ENCODE assay signal across 23 cellular contexts in genomic region chr12:93080452-93080851, GRCh38.
DNase-seq lines count a peak whose midpoint lies in the region; FAIRE-seq and TF ChIP-seq lines count a peak whose summit lies in the region.
"Had no signal": no experiment of that assay in that cellular context is flagged by ENCODE, and none has a peak within 500 bp of the region (broad histone marks: within the 10 kb centered on the region; RNA-seq: fewer than 3 reads in every experiment).

No MANE protein-coding gene starts in this region.

- H3K27me3 ChIP-seq in cardiac muscle cell: no peaks in the 10 kb centered on the region
- no peaks in the 10 kb centered on the region for H3K27me3 ChIP-seq in right atrium auricular region
- H3K27me3 ChIP-seq in H1 (replicated peaks in 1 of 4; ENCODE audit: control insufficient read depth in 3 of 4, extremely low read depth in 1 of 4, insufficient read depth in 3 of 4, low read length in 3 of 4): no peaks in the 10 kb centered on the region; a peak in 1 of 7 replicates
- no peaks in the 10 kb centered on the region for H3K27me3 ChIP-seq in mesendoderm (ENCODE audit: insufficient read depth, low read length, poor library complexity)
- H3K27me3 ChIP-seq in effector memory CD4-positive, alpha-beta T cell (replicated peaks; ENCODE audit: control insufficient read depth, insufficient read depth, low read length, poor library complexity, severe bottlenecking): no peaks in the 10 kb centered on the region

- H3K79me1 ChIP-seq in H1 (ENCODE audit: low read depth, low read length) (no peaks in the 10 kb centered on the region), mesendoderm (ENCODE audit: low read length) (no peaks in the 10 kb centered on the region)

- H3K23me2 ChIP-seq in H1 (ENCODE audit: low read depth, low read length): no peaks in the 10 kb centered on the region; the same call in 1 of the 2 replicates

- no peaks in the 10 kb centered on the region for H3K9me3 ChIP-seq in cardiac muscle cell (ENCODE audit: low read depth)
- H3K9me3 ChIP-seq in right atrium auricular region: no peaks in the 10 kb centered on the region
- H3K9me3 ChIP-seq in H1 (ENCODE audit: insufficient read depth in 2 of 2, low read depth in 1 of 2, low read length in 1 of 2): 0 out of 4 replicates have a peak, but pooled peaks cover 0 to 4% of the 10 kb centered on the region in 2 experiments
- H3K9me3 ChIP-seq in effector memory CD4-positive, alpha-beta T cell (ENCODE audit: control insufficient read depth, low read length): no peaks in the 10 kb centered on the region

- no peaks in the 10 kb centered on the region for H3K27me3 Mint-ChIP-seq in type B pancreatic cell
- H3K27me3 Mint-ChIP-seq: activated naive CD8-positive, alpha-beta T cell treated with anti-CD3 and anti-CD28 coated beads, Interleukin-2, amount 10 ng/mL, durations not matched to agents 7 days and 5 days; IgD-negative memory B cell had no signal

- peaks cover 16% of the 10 kb centered on the region for H3K4me1 Mint-ChIP-seq in type B pancreatic cell (ENCODE audit: unreplicated experiment)
- H3K4me1 Mint-ChIP-seq: activated CD8-positive, alpha-beta memory T cell treated with anti-CD3 and anti-CD28 coated beads, Interleukin-2, amount 10 ng/mL, durations not matched to agents 7 days and 5 days; activated naive CD8-positive, alpha-beta T cell treated with anti-CD3 and anti-CD28 coated beads, Interleukin-2, amount 10 ng/mL, durations not matched to agents 7 days and 5 days; IgD-negative memory B cell had no signal

- peaks cover 11% of the 10 kb centered on the region for H3K9me3 Mint-ChIP-seq in type B pancreatic cell
- H3K9me3 Mint-ChIP-seq: memory B cell had no signal

- no peak overlapping the region for H3K4me3 Mint-ChIP-seq in type B pancreatic cell
- H3K4me3 Mint-ChIP-seq: activated CD8-positive, alpha-beta memory T cell treated with anti-CD3 and anti-CD28 coated beads, Interleukin-2, amount 10 ng/mL, durations not matched to agents 7 days and 5 days; activated naive CD8-positive, alpha-beta T cell treated with anti-CD3 and anti-CD28 coated beads, Interleukin-2, amount 10 ng/mL, durations not matched to agents 7 days and 5 days; brain; IgD-negative memory B cell; memory B cell; nephron had no signal

- H3K79me2 ChIP-seq in H1 (ENCODE audit: control insufficient read depth in 1 of 2, insufficient read depth in 2 of 2, low read length in 2 of 2) (no peaks in the 10 kb centered on the region), mesendoderm (ENCODE audit: control insufficient read depth, insufficient read depth, low read length) (no peaks in the 10 kb centered on the region)

- H3K4me2 ChIP-seq in H1 (ENCODE audit: insufficient read depth in 1 of 2, low read depth in 2 of 2, low read length in 2 of 2) (peak overlapping the region; percentile 59 to 88), mesendoderm (ENCODE audit: low read length) (no peak overlapping the region)

- H4K20me1 ChIP-seq in H1 (replicated peaks in 1 of 2; ENCODE audit: control insufficient read depth in 1 of 2, insufficient read depth in 2 of 2, low read length in 2 of 2): no peaks in the 10 kb centered on the region

- peaks cover 9% of the 10 kb centered on the region for H3K4me1 ChIP-seq in cardiac muscle cell (ENCODE audit: low read depth)
- no peaks in the 10 kb centered on the region for H3K4me1 ChIP-seq in right atrium auricular region
- H3K4me1 ChIP-seq in H1 (replicated peaks in 1 of 4; ENCODE audit: control insufficient read depth in 3 of 4, insufficient read depth in 4 of 4, low read length in 3 of 4): peaks cover 3 to 16% (median 12%) of the 10 kb centered on the region in 4 experiments; a peak in 6 of 7 replicates
- peaks cover 21% of the 10 kb centered on the region for H3K4me1 ChIP-seq in mesendoderm (ENCODE audit: control insufficient read depth, low read depth, low read length)
- H3K4me1 ChIP-seq in effector memory CD4-positive, alpha-beta T cell (ENCODE audit: control insufficient read depth, insufficient read depth, low read length, poor library complexity, severe bottlenecking): no peaks in the 10 kb centered on the region

- no peak overlapping the region; the same call in 1 of the 2 replicates for H2BK12ac ChIP-seq in H1 (ENCODE audit: low read depth, low read length)

- H2BK120ac ChIP-seq in H1 (replicated peaks; ENCODE audit: low read depth, low read length) (peak overlapping the region; percentile 91), mesendoderm (ENCODE audit: low read depth, low read length) (peak overlapping the region; percentile 34)

- H3K4me3 ChIP-seq in cardiac muscle cell: no peak overlapping the region
- no peak overlapping the region for H3K4me3 ChIP-seq in right atrium auricular region
- peak overlapping the region in 2 of 4 experiments; percentile 7 to 39; a peak in 3 of 8 replicates for H3K4me3 ChIP-seq in H1 (ENCODE audit: extremely low read depth in 1 of 4, insufficient read depth in 2 of 4, low read depth in 3 of 4, low read length in 4 of 4)
- H3K4me3 ChIP-seq in mesendoderm (ENCODE audit: low read length): no peak overlapping the region
- H3K4me3 ChIP-seq in effector memory CD4-positive, alpha-beta T cell (ENCODE audit: insufficient read depth, low read depth, low read length, poor library complexity, severe bottlenecking): no peak overlapping the region

- no peak overlapping the region for H4K8ac ChIP-seq in H1 (ENCODE audit: extremely low read depth, insufficient read depth, low read length)
- peak overlapping the region; percentile 15 for H4K8ac ChIP-seq in mesendoderm (ENCODE audit: low read depth, low read length)

- H3K27ac ChIP-seq in cardiac muscle cell: peak overlapping the region; percentile 24
- H3K27ac ChIP-seq in right atrium auricular region: no peak overlapping the region
- H3K27ac ChIP-seq in H1 (ENCODE audit: low read depth, low read length): peak overlapping the region; percentile 48; the same call in 1 of the 2 replicates
- H3K27ac ChIP-seq in mesendoderm (ENCODE audit: low read depth, low read length): peak overlapping the region; percentile 97
- no peak overlapping the region for H3K27ac ChIP-seq in effector memory CD4-positive, alpha-beta T cell (ENCODE audit: insufficient read depth, low read length, poor library complexity, severe bottlenecking)
- H3K27ac ChIP-seq: 22Rv1 had no signal

- no peak for FAIRE-seq in H1 (lab: Jason Lieb, UNC)

- 21% methylated on average over 2 of the region's 2 CpGs; no CpG with 5 or more reads in 1 of the 2 experiments for WGBS in H1 (ENCODE audit: extremely low coverage in 1 of 2, insufficient coverage in 1 of 2, insufficient read length in 1 of 2, insufficient replicate concordance in 2 of 2, low coverage in 1 of 2, low lambda C conversion rate in 2 of 2, missing lambda C conversion rate in 1 of 2), 2 experiments
- no CpG with 5 or more reads among the region's 2 CpGs for WGBS in mesendoderm (ENCODE audit: extremely low coverage, insufficient coverage, low lambda C conversion rate)

- H3K36me3 ChIP-seq in cardiac muscle cell: no peaks in the 10 kb centered on the region
- no peaks in the 10 kb centered on the region for H3K36me3 ChIP-seq in right atrium auricular region
- no peaks in the 10 kb centered on the region for H3K36me3 ChIP-seq in H1 (ENCODE audit: control insufficient read depth in 2 of 4, insufficient read depth in 4 of 4, low read length in 3 of 4)
- no peaks in the 10 kb centered on the region for H3K36me3 ChIP-seq in mesendoderm (ENCODE audit: control insufficient read depth, insufficient read depth, low read length)
- H3K36me3 ChIP-seq in effector memory CD4-positive, alpha-beta T cell (ENCODE audit: control insufficient read depth, insufficient read depth, low read length): no peaks in the 10 kb centered on the region

- H3K18ac ChIP-seq in H1 (ENCODE audit: extremely low read depth, low read length) (peak overlapping the region; percentile 81; the same call in 1 of the 2 replicates), mesendoderm (ENCODE audit: low read length) (peak overlapping the region; percentile 85)

- CTCF ChIA-PET in H1 (lab: Charles Lee; ENCODE audit: partially characterized antibody): interaction anchor here (0.6 to 1.3 kb wide), 6 partner anchors 17 to 959 kb away, joined by 3 to 4 read pairs (median 3); no protein-coding TSS in a partner anchor

- H3K56ac ChIP-seq in H1 (replicated peaks; ENCODE audit: insufficient read length, low read depth, low read length) (no peak overlapping the region), mesendoderm (ENCODE audit: low read length) (peak overlapping the region; percentile 83)

- H2BK15ac ChIP-seq in H1 (ENCODE audit: low read length) (no peak overlapping the region), mesendoderm (replicated peaks; ENCODE audit: low read depth) (no peak overlapping the region)

- H3K9ac ChIP-seq in H1 (replicated peaks in 1 of 4; ENCODE audit: extremely low read depth in 1 of 4, low read depth in 3 of 4, low read length in 3 of 4) (no peak overlapping the region; a peak in 1 of 7 replicates), mesendoderm (ENCODE audit: low read length) (peak overlapping the region; percentile 52)

- H3K36me3 Mint-ChIP-seq in type B pancreatic cell: peaks cover 3% of the 10 kb centered on the region
- H3K36me3 Mint-ChIP-seq: activated CD8-positive, alpha-beta memory T cell treated with anti-CD3 and anti-CD28 coated beads, Interleukin-2, amount 10 ng/mL, durations not matched to agents 7 days and 5 days; activated naive CD8-positive, alpha-beta T cell treated with anti-CD3 and anti-CD28 coated beads, Interleukin-2, amount 10 ng/mL, durations not matched to agents 7 days and 5 days; brain; memory B cell had no signal

- H3K27ac Mint-ChIP-seq in type B pancreatic cell: peak overlapping the region; percentile 62
- H3K27ac Mint-ChIP-seq: activated CD8-positive, alpha-beta memory T cell treated with anti-CD3 and anti-CD28 coated beads, Interleukin-2, amount 10 ng/mL, durations not matched to agents 7 days and 5 days; activated naive CD8-positive, alpha-beta T cell treated with anti-CD3 and anti-CD28 coated beads, Interleukin-2, amount 10 ng/mL, durations not matched to agents 7 days and 5 days; memory B cell had no signal

- no peak for TF ChIP-seq EP300 in H1 (IDR thresholded peaks at IDR 0.05; ENCODE audit: borderline replicate concordance in 1 of 2, low read depth in 2 of 2, low read length in 2 of 2)

- 0 out of 2 replicates have a peak overlapping the region, but pooled peaks have one; percentile 6 for H2AFZ ChIP-seq in H1 (ENCODE audit: low read length)

- no peak for DNase-seq in cardiac muscle cell (ENCODE audit: low read depth in 1 of 2, low spot score in 1 of 2)
- no peak for DNase-seq in right atrium auricular region (ENCODE audit: low spot score)
- peak; percentile 43 to 48 for DNase-seq in H1 (ENCODE audit: low read depth in 1 of 2, low spot score in 2 of 2)
- peak; percentile 92 for DNase-seq in mesendoderm
- no peak for DNase-seq in type B pancreatic cell (ENCODE audit: extremely low spot score, unreplicated experiment)
- DNase-seq in NCI-H2171 (lab: John Stamatoyannopoulos, UW): no peak
- DNase-seq in MV-4-11 (lab: John Stamatoyannopoulos, UW): no peak
- no peak for DNase-seq in effector memory CD4-positive, alpha-beta T cell
- DNase-seq: activated CD4-positive, alpha-beta T cell treated with anti-CD3 and anti-CD28 coated beads for 4 hours; activated CD8-positive, alpha-beta memory T cell treated with anti-CD3 and anti-CD28 coated beads, Interleukin-2, amount 10 ng/mL, durations not matched to agents 7 days and 5 days; activated naive CD8-positive, alpha-beta T cell treated with anti-CD3 and anti-CD28 coated beads, Interleukin-2, amount 10 ng/mL, durations not matched to agents 7 days and 5 days; erythroblast; hippocampal formation; NCI-H146; NCI-H2171 treated with DMSO at 0.1 percent for 48 hours; SHP77 treated with DMSO at 0.1 percent for 48 hours; stimulated activated CD4-positive, alpha-beta T cell treated with anti-CD3 and anti-CD28 coated beads, Interleukin-12 subunit alpha, Interleukin-12 subunit beta, amount 100 ng/mL, for 4 hours; T-helper 1 cell had no signal

- no peak overlapping the region for H3K23ac ChIP-seq in H1 (ENCODE audit: insufficient read length)
- H3K23ac ChIP-seq in mesendoderm (ENCODE audit: low read length): no peak overlapping the region

- no peak overlapping the region for H3K14ac ChIP-seq in H1 (ENCODE audit: insufficient read length)

- POLR2A ChIA-PET in H1 (lab: Charles Lee; ENCODE audit: partially characterized antibody): interaction anchor here (1.2 to 1.6 kb wide), 4 partner anchors 18 to 293 kb away, joined by 3 to 4 read pairs (median 3); no protein-coding TSS in a partner anchor

- H2BK20ac ChIP-seq in H1 (ENCODE audit: low read length): peak overlapping the region; percentile 98

- no peak for TF ChIP-seq RAD21 in H1 (IDR thresholded peaks at IDR 0.05 in 1 of 2, conservative IDR thresholded peaks at IDR 0.05 in 1 of 2; ENCODE audit: low read depth in 2 of 2, low read length in 2 of 2)

- no peak; a peak in 1 of 3 replicates for TF ChIP-seq POLR2A in H1 (IDR thresholded peaks at IDR 0.05; ENCODE audit: control extremely low read depth in 1 of 2, low read depth in 2 of 2, low read length in 2 of 2)

- peak overlapping the region; percentile 53 for H4K5ac ChIP-seq in H1 (ENCODE audit: insufficient read length, low read depth, low read length)
- no peak overlapping the region for H4K5ac ChIP-seq in mesendoderm (ENCODE audit: low read length)

- TF ChIP-seq CTCF in cardiac muscle cell (IDR thresholded peaks at IDR 0.05; ENCODE audit: low read depth, low read length) (no peak), right atrium auricular region (IDR thresholded peaks at IDR 0.05) (no peak), H1 (IDR thresholded peaks at IDR 0.05; ENCODE audit: control extremely low read depth in 1 of 3, insufficient read depth in 1 of 3, low read depth in 1 of 3, low read length in 3 of 3) (no peak), type B pancreatic cell (conservative IDR thresholded peaks at IDR 0.05) (no peak)

- H2AK5ac ChIP-seq in H1 (ENCODE audit: low read depth, low read length) (peak overlapping the region; percentile 84; the same call in 1 of the 2 replicates), mesendoderm (ENCODE audit: low read length) (no peak overlapping the region)

- peak overlapping the region; percentile 75 for H4K91ac ChIP-seq in H1 (replicated peaks; ENCODE audit: insufficient read length, low read length)

- peak overlapping the region; percentile 97; the same call in 1 of the 2 replicates for H2BK5ac ChIP-seq in H1 (ENCODE audit: low read depth, low read length)
- H2BK5ac ChIP-seq in mesendoderm (ENCODE audit: low read length): peak overlapping the region; percentile 95

- H3K4ac ChIP-seq in H1 (replicated peaks; ENCODE audit: insufficient read length, low read depth, low read length) (no peak overlapping the region), mesendoderm (ENCODE audit: low read depth, low read length) (no peak overlapping the region)

Comparison
In these comparisons a context has a peak if more than half of its experiments do, and no peak if none do; other contexts are left out.
1. H3K27ac ChIP-seq: peak in cardiac muscle cell (single experiment), H1 (single experiment) and mesendoderm (single experiment); none in right atrium auricular region (0 of 2) and effector memory CD4-positive, alpha-beta T cell (single experiment).
2. DNase-seq: peak in H1 (2 of 2) and mesendoderm (single experiment); none in cardiac muscle cell (0 of 2), right atrium auricular region (single experiment), type B pancreatic cell (single experiment), NCI-H2171 (single experiment), MV-4-11 (single experiment) and effector memory CD4-positive, alpha-beta T cell (0 of 3).